ENCODE assay signal across 22 cellular contexts in genomic region chr6:110712238-110712637, GRCh38.
"Had no signal": no experiment of that assay in that cellular context is flagged by ENCODE, and none has a peak within 500 bp of the region (broad histone marks: within the 10 kb centered on the region; RNA-seq: fewer than 3 reads in every experiment).

No MANE protein-coding gene starts in this region.

- H3K27ac Mint-ChIP-seq: T-cell had no signal

- H3K4me3 Mint-ChIP-seq: IgD-negative memory B cell, T-cell had no signal

- H3K9me3 ChIP-seq: SK-N-SH had no signal

- ATAC-seq: T-cell had no signal

- DNase-seq: KBM-7, MV-4-11, NCI-H1092, NCI-H1105 treated with DMSO at 0.1 percent for 48 hours, NCI-H1417 treated with DMSO at 0.1 percent for 48 hours, NCI-H146, NCI-H1694 treated with DMSO at 0.1 percent for 48 hours, NCI-H1930, NCI-H2081, NCI-H2107, NCI-H2227 treated with DMSO at 0.1 percent for 48 hours, NCI-H510A, NCI-H524 treated with DMSO at 0.1 percent for 48 hours, NCI-H69, NCI-H774, RPMI8226, SHP77, SK-N-SH, SW 1271, T-cell had no signal

- H3K27me3 Mint-ChIP-seq: IgD-negative memory B cell, T-cell had no signal

- H3K4me2 ChIP-seq: SK-N-SH had no signal

- H3K9me3 Mint-ChIP-seq: IgD-negative memory B cell, T-cell had no signal

- FAIRE-seq: RCC 7860 had no signal
